9 cellular contexts compared by ENCODE assay signal in the genomic region with DNA sequence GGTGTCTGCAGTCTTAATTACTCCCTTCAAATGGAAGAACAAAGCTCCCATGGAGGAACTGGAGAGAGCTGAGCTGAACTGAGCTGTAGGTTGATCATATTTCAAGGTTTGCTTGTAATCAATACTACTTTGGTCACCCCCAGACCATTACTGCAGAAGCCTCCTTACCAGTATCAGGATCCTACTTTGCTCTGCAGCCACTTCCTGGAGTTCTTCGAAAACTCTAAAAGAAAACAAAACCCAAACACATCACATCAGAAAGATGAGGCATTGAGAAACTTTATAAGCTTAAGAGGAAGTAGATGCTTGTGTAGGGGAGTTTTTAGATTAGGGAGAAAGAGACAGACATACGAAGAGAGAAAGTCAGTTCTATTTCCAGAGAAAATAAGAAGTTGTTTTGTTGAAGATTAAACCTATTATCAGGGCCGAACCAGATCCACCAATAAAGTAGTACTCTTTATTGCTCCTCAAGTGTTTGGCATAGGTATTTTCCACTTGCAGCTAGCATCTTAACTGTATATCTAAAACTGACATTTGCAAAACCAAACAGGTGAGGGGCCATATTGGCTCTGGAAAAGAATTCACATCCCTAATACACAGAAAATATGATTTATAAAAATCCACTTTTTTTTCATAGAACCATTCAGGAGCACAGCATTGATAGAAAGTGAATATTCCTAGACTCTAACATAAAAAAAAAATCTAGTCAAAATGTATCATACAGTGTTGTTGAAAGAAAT.
DNase-seq lines count a peak whose midpoint lies in the region; ATAC-seq and TF ChIP-seq lines count a peak whose summit lies in the region.
"Had no signal": no experiment of that assay in that cellular context is flagged by ENCODE, and none has a peak within 500 bp of the region (broad histone marks: within the 10 kb centered on the region; RNA-seq: fewer than 3 reads in every experiment).

No MANE protein-coding gene starts in this region.

- H3K27ac ChIP-seq in GM23248 (peak overlapping the region; percentile 99; the same call in 1 of the 2 replicates), suprapubic skin (no peak overlapping the region)

- no peaks in the 10 kb centered on the region for H3K27me3 ChIP-seq in GM23248 (replicated peaks; ENCODE audit: insufficient read depth)
- no peaks in the 10 kb centered on the region for H3K27me3 ChIP-seq in suprapubic skin

- in situ Hi-C loops in GM23248 (cut with MboI), result no loop called here

- TF ChIP-seq CTCF in GM20000 (IDR thresholded peaks at IDR 0.05; ENCODE audit: extremely low read depth, missing control alignments) (no peak), suprapubic skin (IDR thresholded peaks at IDR 0.05) (no peak)

- peaks cover 40% of the 10 kb centered on the region for H3F3A ChIP-seq in GM23248 (ENCODE audit: insufficient read depth)

- DNase-seq in GM23248 (no peak), NOMO-1 treated with DMSO at 0.1 percent for 48 hours (lab: John Stamatoyannopoulos, UW; ENCODE audit: unreplicated experiment) (peak; percentile 75), left kidney (ENCODE audit: low read depth, low spot score) (peak; percentile 24), GM20000 (ENCODE audit: low spot score) (no peak), suprapubic skin (ENCODE audit: low spot score in 2 of 2) (no peak)
- no peak for DNase-seq in effector CD4-positive, alpha-beta T cell
- DNase-seq: nucleus accumbens had no signal

- H3K4me1 ChIP-seq in GM23248 (ENCODE audit: insufficient read depth) (peaks cover 50% of the 10 kb centered on the region), suprapubic skin (peaks cover 29% of the 10 kb centered on the region)

- no peaks in the 10 kb centered on the region for H3K36me3 ChIP-seq in GM23248 (ENCODE audit: low read depth)
- H3K36me3 ChIP-seq in suprapubic skin, result no peaks in the 10 kb centered on the region

- WGBS in GM23248 (ENCODE audit: low coverage in 1 of 2, low lambda C conversion rate in 2 of 2, missing lambda C conversion rate in 2 of 2), 2 experiments, result 84 to 93% methylated on average over 3 of the region's 3 CpGs
- WGBS in suprapubic skin, result 88% methylated on average over 3 of the region's 3 CpGs

- peak; percentile 32 for ATAC-seq in GM18907 (IDR thresholded peaks at IDR 0.05; ENCODE audit: unreplicated experiment)
- ATAC-seq: K562 had no signal

- H3K4me2 ChIP-seq in GM23248 (ENCODE audit: unreplicated experiment), result no peak overlapping the region

- no peaks in the 10 kb centered on the region for H3K79me2 ChIP-seq in GM23248 (ENCODE audit: insufficient read depth)

- no peaks in the 10 kb centered on the region for H4K20me1 ChIP-seq in GM23248 (ENCODE audit: insufficient read depth)

- H3K9ac ChIP-seq in GM23248, result no peak overlapping the region

- H2AFZ ChIP-seq in GM23248, result no peak overlapping the region

- H3K4me3 ChIP-seq in GM23248 (no peak overlapping the region), suprapubic skin (no peak overlapping the region)
- H3K4me3 ChIP-seq: K562 had no signal

- TF ChIP-seq POLR2A in suprapubic skin (IDR thresholded peaks at IDR 0.05), result no peak

- H3K9me3 ChIP-seq in GM23248 (ENCODE audit: low read depth) (no peaks in the 10 kb centered on the region), suprapubic skin (no peaks in the 10 kb centered on the region)

- H3K9me2 ChIP-seq in GM23248 (ENCODE audit: insufficient read depth), result no peaks in the 10 kb centered on the region

- no peak for TF ChIP-seq EP300 in suprapubic skin (IDR thresholded peaks at IDR 0.05)

Comparison
In these comparisons a context has a peak if more than half of its experiments do, and no peak if none do; other contexts are left out.
1. DNase-seq: peak in NOMO-1 treated with DMSO at 0.1 percent for 48 hours (single experiment) and left kidney (single experiment); none in GM23248 (single experiment), GM20000 (single experiment), effector CD4-positive, alpha-beta T cell (single experiment) and suprapubic skin (0 of 2).